ENCODE assay signal across 10 cellular contexts in genomic region chr5:14202462-14202861, GRCh38. TPM values are rescaled to one million over a fixed set of nuclear protein-coding genes. Genes with fewer than 3 reads are reported as not detected.
DNase-seq lines count a peak whose midpoint lies in the region; ATAC-seq and TF ChIP-seq lines count a peak whose summit lies in the region.
"Had no signal": no experiment of that assay in that cellular context is flagged by ENCODE, and none has a peak within 500 bp of the region (broad histone marks: within the 10 kb centered on the region; RNA-seq: fewer than 3 reads in every experiment).

No MANE protein-coding gene starts in this region.

- peaks cover 95% of the 10 kb centered on the region for H3K4me1 ChIP-seq in Panc1 (ENCODE audit: control insufficient read depth, insufficient read depth, low read length)
- H3K4me1 ChIP-seq in skeletal muscle satellite cell (ENCODE audit: control insufficient read depth, insufficient read depth, low read length), result peaks cover 95% of the 10 kb centered on the region

- H3K4me3 ChIP-seq in Panc1 (ENCODE audit: low read depth in 2 of 2, low read length in 2 of 2), result peak overlapping the region in 1 of 2 experiments; percentile 14; a peak in 1 of 4 replicates
- no peak overlapping the region for H3K4me3 ChIP-seq in skeletal muscle satellite cell (ENCODE audit: low read length)
- H3K4me3 ChIP-seq: mucosa of descending colon had no signal

- ATAC-seq in GM21526 (IDR thresholded peaks at IDR 0.05; ENCODE audit: low FRiP score, unreplicated experiment) (peak; percentile 39), Panc1 (peak; percentile 43), GM18909 (IDR thresholded peaks at IDR 0.05; ENCODE audit: poor library complexity, unreplicated experiment) (no peak), HG02885 (IDR thresholded peaks at IDR 0.05; ENCODE audit: poor library complexity, unreplicated experiment) (no peak)
- ATAC-seq: mucosa of descending colon had no signal

- TF ChIP-seq POLR2A in erythroblast (IDR thresholded peaks at IDR 0.05; ENCODE audit: low read length), result no peak

- H3K36me3 ChIP-seq in Panc1 (ENCODE audit: control insufficient read depth, insufficient read depth, low read length) (peaks cover 5% of the 10 kb centered on the region; the same call in 1 of the 2 replicates), skeletal muscle satellite cell (ENCODE audit: insufficient read depth, low read length) (peaks cover 14% of the 10 kb centered on the region)

- TF ChIP-seq CTCF in Panc1 (IDR thresholded peaks at IDR 0.05), result no peak

- DNase-seq in Panc1 (ENCODE audit: low read depth, low spot score) (no peak), erythroblast (lab: John Stamatoyannopoulos, UW) (peak; percentile 4 to 5), DMS 273 treated with DMSO at 0.1 percent for 48 hours (lab: John Stamatoyannopoulos, UW) (no peak)
- DNase-seq in activated effector memory CD4-positive, alpha-beta T cell treated with anti-CD3 and anti-CD28 coated beads, Interleukin-2, amount 50 U/mL, for 16 hours, result no peak
- DNase-seq: activated naive CD8-positive, alpha-beta T cell treated with anti-CD3 and anti-CD28 coated beads, Interleukin-2, amount 10 ng/mL, durations not matched to agents 7 days and 5 days; mucosa of descending colon had no signal

- H3K4me2 ChIP-seq in skeletal muscle satellite cell (ENCODE audit: low read length), result peak overlapping the region; percentile 23

- in situ Hi-C loops in Panc1 (cut with HindIII; ENCODE audit: low pct_unique_long_range_greater_than_20kb, low sequenced_read_pairs), result no loop called here

- CTCF ChIA-PET in Panc1 (lab: Charles Lee), result interaction anchor here (0.6 kb wide), 1 partner anchor 40 kb away, joined by 7 read pairs; no protein-coding TSS in a partner anchor

- BruUV-seq in Panc1 (replicated peaks; lab: Mats Ljungman, UMichigan), result no TSS peak

- POLR2A ChIA-PET in Panc1 (lab: Charles Lee), result interaction anchor here (0.6 to 0.7 kb wide), 3 partner anchors 10 to 640 kb away, joined by 3 to 11 read pairs (median 7); no protein-coding TSS in a partner anchor

- peak overlapping the region; percentile 75 for H3K9ac ChIP-seq in skeletal muscle satellite cell (ENCODE audit: low read depth, low read length)

- peak overlapping the region; percentile 99 for H3K27ac ChIP-seq in Panc1 (ENCODE audit: low read length)

- intact Hi-C loops in Panc1 (cut with micrococcal nuclease; ENCODE audit: unreplicated experiment), result loop anchor here (5.0 kb wide), 1 partner anchor 50 kb away; no protein-coding TSS in a partner anchor

- no peaks in the 10 kb centered on the region for H3K9me3 ChIP-seq in Panc1 (ENCODE audit: control insufficient read depth, insufficient read depth, low read depth, low read length)
- no peaks in the 10 kb centered on the region for H3K9me3 ChIP-seq in skeletal muscle satellite cell (replicated peaks; ENCODE audit: low read length)
- H3K9me3 ChIP-seq: mucosa of descending colon had no signal

- H3K27me3 ChIP-seq in Panc1 (ENCODE audit: control insufficient read depth, insufficient read depth, low read length), result no peaks in the 10 kb centered on the region
- no peaks in the 10 kb centered on the region for H3K27me3 ChIP-seq in skeletal muscle satellite cell (ENCODE audit: control insufficient read depth, insufficient read depth, low read length)

RNA-seq across cellular contexts. Expression of gene TRIO, which starts 59.3 kb away (rescaled TPM):
- total RNA-seq in Panc1 (2021; ENCODE audit: unreplicated experiment), result 349 TPM
- polyA plus RNA-seq in Panc1 (2012; ENCODE audit: insufficient read length), result 213 TPM
- 692 and 744 TPM in 2 replicates for total RNA-seq in skeletal muscle satellite cell (2012; rRNA removed)

Comparison
In these comparisons a context has a peak if more than half of its experiments do, and no peak if none do; other contexts are left out.
1. ATAC-seq: peak in GM21526 (single experiment) and Panc1 (single experiment); none in GM18909 (single experiment) and HG02885 (single experiment).
2. DNase-seq: peak in erythroblast (2 of 2); none in Panc1 (single experiment), activated effector memory CD4-positive, alpha-beta T cell treated with anti-CD3 and anti-CD28 coated beads, Interleukin-2, amount 50 U/mL, for 16 hours (single experiment) and DMS 273 treated with DMSO at 0.1 percent for 48 hours (single experiment).